In genomic region chr11:10933455-10934292, GRCh38 we compare ENCODE assay signal across 1 cellular context.
TF ChIP-seq lines count a peak whose summit lies in the region.

No MANE protein-coding gene starts in this region.

TF ChIP-seq in HepG2, 621 proteins besides CTCF, POLR2A, EP300 and RAD21 (continued from another document):
- TF ChIP-seq, protein P1, sequence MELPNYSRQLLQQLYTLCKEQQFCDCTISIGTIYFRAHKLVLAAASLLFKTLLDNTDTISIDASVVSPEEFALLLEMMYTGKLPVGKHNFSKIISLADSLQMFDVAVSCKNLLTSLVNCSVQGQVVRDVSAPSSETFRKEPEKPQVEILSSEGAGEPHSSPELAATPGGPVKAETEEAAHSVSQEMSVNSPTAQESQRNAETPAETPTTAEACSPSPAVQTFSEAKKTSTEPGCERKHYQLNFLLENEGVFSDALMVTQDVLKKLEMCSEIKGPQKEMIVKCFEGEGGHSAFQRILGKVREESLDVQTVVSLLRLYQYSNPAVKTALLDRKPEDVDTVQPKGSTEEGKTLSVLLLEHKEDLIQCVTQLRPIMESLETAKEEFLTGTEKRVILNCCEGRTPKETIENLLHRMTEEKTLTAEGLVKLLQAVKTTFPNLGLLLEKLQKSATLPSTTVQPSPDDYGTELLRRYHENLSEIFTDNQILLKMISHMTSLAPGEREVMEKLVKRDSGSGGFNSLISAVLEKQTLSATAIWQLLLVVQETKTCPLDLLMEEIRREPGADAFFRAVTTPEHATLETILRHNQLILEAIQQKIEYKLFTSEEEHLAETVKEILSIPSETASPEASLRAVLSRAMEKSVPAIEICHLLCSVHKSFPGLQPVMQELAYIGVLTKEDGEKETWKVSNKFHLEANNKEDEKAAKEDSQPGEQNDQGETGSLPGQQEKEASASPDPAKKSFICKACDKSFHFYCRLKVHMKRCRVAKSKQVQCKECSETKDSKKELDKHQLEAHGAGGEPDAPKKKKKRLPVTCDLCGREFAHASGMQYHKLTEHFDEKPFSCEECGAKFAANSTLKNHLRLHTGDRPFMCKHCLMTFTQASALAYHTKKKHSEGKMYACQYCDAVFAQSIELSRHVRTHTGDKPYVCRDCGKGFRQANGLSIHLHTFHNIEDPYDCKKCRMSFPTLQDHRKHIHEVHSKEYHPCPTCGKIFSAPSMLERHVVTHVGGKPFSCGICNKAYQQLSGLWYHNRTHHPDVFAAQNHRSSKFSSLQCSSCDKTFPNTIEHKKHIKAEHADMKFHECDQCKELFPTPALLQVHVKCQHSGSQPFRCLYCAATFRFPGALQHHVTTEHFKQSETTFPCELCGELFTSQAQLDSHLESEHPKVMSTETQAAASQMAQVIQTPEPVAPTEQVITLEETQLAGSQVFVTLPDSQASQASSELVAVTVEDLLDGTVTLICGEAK (IDR thresholded peaks at IDR 0.05): no peak
- TF ChIP-seq, protein P1 (CRISPR knock-in tag; IDR thresholded peaks at IDR 0.05): no peak
- TF ChIP-seq, protein P2, sequence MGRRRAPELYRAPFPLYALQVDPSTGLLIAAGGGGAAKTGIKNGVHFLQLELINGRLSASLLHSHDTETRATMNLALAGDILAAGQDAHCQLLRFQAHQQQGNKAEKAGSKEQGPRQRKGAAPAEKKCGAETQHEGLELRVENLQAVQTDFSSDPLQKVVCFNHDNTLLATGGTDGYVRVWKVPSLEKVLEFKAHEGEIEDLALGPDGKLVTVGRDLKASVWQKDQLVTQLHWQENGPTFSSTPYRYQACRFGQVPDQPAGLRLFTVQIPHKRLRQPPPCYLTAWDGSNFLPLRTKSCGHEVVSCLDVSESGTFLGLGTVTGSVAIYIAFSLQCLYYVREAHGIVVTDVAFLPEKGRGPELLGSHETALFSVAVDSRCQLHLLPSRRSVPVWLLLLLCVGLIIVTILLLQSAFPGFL (CRISPR knock-in tag; IDR thresholded peaks at IDR 0.05): no peak
- TF ChIP-seq LRRFIP1 (CRISPR knock-in tag; conservative IDR thresholded peaks at IDR 0.05): no peak
- TF ChIP-seq, protein P3, sequence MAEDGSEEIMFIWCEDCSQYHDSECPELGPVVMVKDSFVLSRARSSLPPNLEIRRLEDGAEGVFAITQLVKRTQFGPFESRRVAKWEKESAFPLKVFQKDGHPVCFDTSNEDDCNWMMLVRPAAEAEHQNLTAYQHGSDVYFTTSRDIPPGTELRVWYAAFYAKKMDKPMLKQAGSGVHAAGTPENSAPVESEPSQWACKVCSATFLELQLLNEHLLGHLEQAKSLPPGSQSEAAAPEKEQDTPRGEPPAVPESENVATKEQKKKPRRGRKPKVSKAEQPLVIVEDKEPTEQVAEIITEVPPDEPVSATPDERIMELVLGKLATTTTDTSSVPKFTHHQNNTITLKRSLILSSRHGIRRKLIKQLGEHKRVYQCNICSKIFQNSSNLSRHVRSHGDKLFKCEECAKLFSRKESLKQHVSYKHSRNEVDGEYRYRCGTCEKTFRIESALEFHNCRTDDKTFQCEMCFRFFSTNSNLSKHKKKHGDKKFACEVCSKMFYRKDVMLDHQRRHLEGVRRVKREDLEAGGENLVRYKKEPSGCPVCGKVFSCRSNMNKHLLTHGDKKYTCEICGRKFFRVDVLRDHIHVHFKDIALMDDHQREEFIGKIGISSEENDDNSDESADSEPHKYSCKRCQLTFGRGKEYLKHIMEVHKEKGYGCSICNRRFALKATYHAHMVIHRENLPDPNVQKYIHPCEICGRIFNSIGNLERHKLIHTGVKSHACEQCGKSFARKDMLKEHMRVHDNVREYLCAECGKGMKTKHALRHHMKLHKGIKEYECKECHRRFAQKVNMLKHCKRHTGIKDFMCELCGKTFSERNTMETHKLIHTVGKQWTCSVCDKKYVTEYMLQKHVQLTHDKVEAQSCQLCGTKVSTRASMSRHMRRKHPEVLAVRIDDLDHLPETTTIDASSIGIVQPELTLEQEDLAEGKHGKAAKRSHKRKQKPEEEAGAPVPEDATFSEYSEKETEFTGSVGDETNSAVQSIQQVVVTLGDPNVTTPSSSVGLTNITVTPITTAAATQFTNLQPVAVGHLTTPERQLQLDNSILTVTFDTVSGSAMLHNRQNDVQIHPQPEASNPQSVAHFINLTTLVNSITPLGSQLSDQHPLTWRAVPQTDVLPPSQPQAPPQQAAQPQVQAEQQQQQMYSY (CRISPR knock-in tag; IDR thresholded peaks at IDR 0.05): peak; percentile 87
- no peak for TF ChIP-seq MXI1 (IDR thresholded peaks at IDR 0.05; ENCODE audit: borderline replicate concordance, low read depth, low read length)
- peak; percentile 35; the same call in 1 of the 2 replicates for TF ChIP-seq SALL1 (CRISPR knock-in tag; IDR thresholded peaks at IDR 0.05)
- no peak for TF ChIP-seq TEAD3 (CRISPR knock-in tag; optimal IDR thresholded peaks at IDR 0.05; ENCODE audit: borderline replicate concordance)
- peak; percentile 16; the same call in 1 of the 2 replicates for TF ChIP-seq FOXA3 (CRISPR knock-in tag; IDR thresholded peaks at IDR 0.05)
- TF ChIP-seq ZMYM4 (CRISPR knock-in tag; IDR thresholded peaks at IDR 0.05): no peak
- TF ChIP-seq HINFP (CRISPR knock-in tag; IDR thresholded peaks at IDR 0.05; ENCODE audit: low read depth): no peak
- TF ChIP-seq KMT2B (CRISPR knock-in tag; IDR thresholded peaks at IDR 0.05): no peak
- no peak for TF ChIP-seq ZNF816 (CRISPR knock-in tag; IDR thresholded peaks at IDR 0.05; ENCODE audit: borderline replicate concordance)
- TF ChIP-seq ZNF10 (CRISPR knock-in tag; IDR thresholded peaks at IDR 0.05; ENCODE audit: borderline replicate concordance, low read depth): no peak
- no peak for TF ChIP-seq ZNF83 (CRISPR knock-in tag; IDR thresholded peaks at IDR 0.05; ENCODE audit: borderline replicate concordance)
